In genomic region chr2:34252111-34252510, GRCh38 we compare ENCODE assay signal across 21 cellular contexts.
"Had no signal": no experiment of that assay in that cellular context is flagged by ENCODE, and none has a peak within 500 bp of the region (broad histone marks: within the 10 kb centered on the region; RNA-seq: fewer than 3 reads in every experiment).

No MANE protein-coding gene starts in this region.

- H3K36me3 ChIP-seq: SJSA1 had no signal

- H3K27me3 Mint-ChIP-seq: T-cell had no signal

- H3K27me3 ChIP-seq: SJSA1 had no signal

- H3K4me3 ChIP-seq: SJSA1, SK-N-MC had no signal

- H3K4me1 ChIP-seq: SJSA1 had no signal

- ATAC-seq: T-cell had no signal

- H3K4me1 Mint-ChIP-seq: T-cell had no signal

- H3K27ac ChIP-seq: SJSA1, SK-N-MC had no signal

- H3K36me3 Mint-ChIP-seq: T-cell had no signal

- H3K9me3 ChIP-seq: SJSA1 had no signal

- H3K4me3 Mint-ChIP-seq: T-cell had no signal

- H3K27ac Mint-ChIP-seq: T-cell had no signal

- DNase-seq: KBM-7, MV-4-11, NCI-H1048, NCI-H1105, NCI-H1417, NCI-H1436 treated with DMSO at 0.1 percent for 48 hours, NCI-H1694, NCI-H187 treated with DMSO at 0.1 percent for 48 hours, NCI-H2029 treated with DMSO at 0.1 percent for 48 hours, NCI-H2171, NCI-H226, NCI-H446, NCI-H510A, NCI-H526, Right ventricle myocardium superior, RPMI8226, SIG-M5, SW 1271, T-cell had no signal
